ENCODE assay signal across 29 cellular contexts in the genomic region with DNA sequence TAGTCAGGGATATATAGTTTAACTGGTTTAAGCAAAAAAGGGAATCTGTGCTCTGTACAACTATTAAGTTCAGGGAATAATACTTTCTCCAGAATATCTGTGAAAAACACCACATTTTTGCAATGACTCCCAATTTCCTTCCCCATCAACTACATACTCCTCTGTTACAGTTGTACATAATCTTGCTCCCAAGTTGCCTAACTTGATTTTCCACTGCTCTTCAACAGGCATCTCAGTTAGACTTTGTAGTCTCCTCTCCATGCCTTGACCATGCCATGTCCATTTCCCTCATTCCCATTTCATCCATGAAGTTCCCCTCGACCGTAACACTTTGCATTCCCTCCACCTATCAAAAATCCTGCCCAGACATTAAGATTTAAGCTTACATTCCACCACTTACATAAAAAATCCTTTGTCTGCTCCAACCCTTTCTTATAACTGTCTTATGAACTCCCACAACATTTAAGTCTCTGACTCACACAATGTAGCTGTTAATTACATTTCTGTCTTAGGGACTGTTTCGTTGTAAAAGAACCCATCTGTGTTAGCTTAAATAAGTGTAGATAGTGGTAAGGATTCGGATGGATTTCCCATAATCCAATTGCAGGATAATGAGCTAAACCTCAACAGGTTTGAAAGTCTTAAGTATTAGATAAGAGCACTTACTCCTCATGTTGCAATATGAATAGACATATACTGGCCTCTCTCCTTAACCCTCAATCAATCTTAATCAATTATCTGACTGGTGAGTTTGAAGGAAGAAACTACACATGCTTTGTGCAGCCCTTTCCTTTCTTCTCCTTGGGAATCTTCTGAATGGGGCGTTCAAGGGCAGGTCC.
DNase-seq lines count a peak whose midpoint lies in the region; ATAC-seq, FAIRE-seq and TF ChIP-seq lines count a peak whose summit lies in the region.
"Had no signal": no experiment of that assay in that cellular context is flagged by ENCODE, and none has a peak within 500 bp of the region (broad histone marks: within the 10 kb centered on the region; RNA-seq: fewer than 3 reads in every experiment).

No MANE protein-coding gene starts in this region.

- no peak overlapping the region for H3K9ac ChIP-seq in H1 (replicated peaks in 1 of 4; ENCODE audit: extremely low read depth in 1 of 4, low read depth in 3 of 4, low read length in 3 of 4)
- H3K9ac ChIP-seq: BLaER1 treated with 17β-estradiol and CSF1 and Interleukin-3, amounts not matched to agents 10 nM and 100 nM had no signal

- no peak overlapping the region for H4K8ac ChIP-seq in H1 (ENCODE audit: extremely low read depth, insufficient read depth, low read length)

- H2BK120ac ChIP-seq in H1 (replicated peaks; ENCODE audit: low read depth, low read length): no peak overlapping the region

- H3K27ac ChIP-seq in H1 (ENCODE audit: low read depth, low read length): no peak overlapping the region
- H3K27ac ChIP-seq: BLaER1 treated with 17β-estradiol and CSF1 and Interleukin-3, amounts not matched to agents 10 nM and 100 nM; foreskin keratinocyte; heart right ventricle; HL-60; neutrophil; SJSA1; skin epidermis had no signal

- no peaks in the 10 kb centered on the region for H3K9me3 Mint-ChIP-seq in osteocyte (ENCODE audit: unreplicated experiment)
- H3K9me3 Mint-ChIP-seq: activated naive CD8-positive, alpha-beta T cell treated with anti-CD3 and anti-CD28 coated beads, Interleukin-2, amount 10 ng/mL, durations not matched to agents 7 days and 5 days; stimulated activated naive CD8-positive, alpha-beta T cell treated with anti-CD3 and anti-CD28 coated beads, Interleukin-15, amount 100 ng/mL, for 72 hours had no signal

- 89% methylated on average over 5 of the region's 5 CpGs; no CpG with 5 or more reads in 1 of the 2 experiments for WGBS in H1 (ENCODE audit: extremely low coverage in 1 of 2, insufficient coverage in 1 of 2, insufficient read length in 1 of 2, insufficient replicate concordance in 2 of 2, low coverage in 1 of 2, low lambda C conversion rate in 2 of 2, missing lambda C conversion rate in 1 of 2), 2 experiments

- no peaks in the 10 kb centered on the region; the same call in 1 of the 2 replicates for H3K23me2 ChIP-seq in H1 (ENCODE audit: low read depth, low read length)

- TF ChIP-seq POLR2A in H1 (IDR thresholded peaks at IDR 0.05; ENCODE audit: control extremely low read depth in 1 of 2, low read depth in 2 of 2, low read length in 2 of 2): no peak

- H2AK5ac ChIP-seq in H1 (ENCODE audit: low read depth, low read length): peak overlapping the region; percentile 91; the same call in 1 of the 2 replicates

- H3K4me3 Mint-ChIP-seq in osteocyte (ENCODE audit: unreplicated experiment): no peak overlapping the region
- H3K4me3 Mint-ChIP-seq: activated naive CD8-positive, alpha-beta T cell treated with anti-CD3 and anti-CD28 coated beads, Interleukin-2, amount 10 ng/mL, durations not matched to agents 7 days and 5 days; stimulated activated naive CD8-positive, alpha-beta T cell treated with anti-CD3 and anti-CD28 coated beads, Interleukin-15, amount 100 ng/mL, for 72 hours had no signal

- H3K79me2 ChIP-seq in H1 (ENCODE audit: control insufficient read depth in 1 of 2, insufficient read depth in 2 of 2, low read length in 2 of 2): no peaks in the 10 kb centered on the region

- H3K9me3 ChIP-seq in H1 (ENCODE audit: insufficient read depth in 2 of 2, low read depth in 1 of 2, low read length in 1 of 2): no peaks in the 10 kb centered on the region; a peak in 1 of 4 replicates
- H3K9me3 ChIP-seq: BLaER1 treated with 17β-estradiol and CSF1 and Interleukin-3, amounts not matched to agents 10 nM and 100 nM; heart right ventricle; neutrophil; prostate gland; SJSA1 had no signal

- no peaks in the 10 kb centered on the region; a peak in 1 of 7 replicates for H3K4me1 ChIP-seq in H1 (replicated peaks in 1 of 4; ENCODE audit: control insufficient read depth in 3 of 4, insufficient read depth in 4 of 4, low read length in 3 of 4)
- H3K4me1 ChIP-seq: BLaER1 treated with 17β-estradiol and CSF1 and Interleukin-3, amounts not matched to agents 10 nM and 100 nM; foreskin keratinocyte; heart right ventricle; prostate gland; SJSA1 had no signal

- H3K14ac ChIP-seq in H1 (ENCODE audit: insufficient read length): no peak overlapping the region

- no peaks in the 10 kb centered on the region for H3K27me3 Mint-ChIP-seq in osteocyte (ENCODE audit: unreplicated experiment)
- H3K27me3 Mint-ChIP-seq: activated naive CD8-positive, alpha-beta T cell treated with anti-CD3 and anti-CD28 coated beads, Interleukin-2, amount 10 ng/mL, durations not matched to agents 7 days and 5 days; stimulated activated naive CD8-positive, alpha-beta T cell treated with anti-CD3 and anti-CD28 coated beads, Interleukin-15, amount 100 ng/mL, for 72 hours had no signal

- H3K4me2 ChIP-seq in H1 (ENCODE audit: insufficient read depth in 1 of 2, low read depth in 2 of 2, low read length in 2 of 2): no peak overlapping the region
- H3K4me2 ChIP-seq: BLaER1 treated with 17β-estradiol and CSF1 and Interleukin-3, amounts not matched to agents 10 nM and 100 nM had no signal

- H2AFZ ChIP-seq in H1 (ENCODE audit: low read length): no peak overlapping the region

- ATAC-seq in GM19035 (IDR thresholded peaks at IDR 0.05; ENCODE audit: unreplicated experiment): no peak
- ATAC-seq: esophagus mucosa; foreskin keratinocyte; heart right ventricle; left cardiac atrium; stimulated activated naive CD8-positive, alpha-beta T cell treated with anti-CD3 and anti-CD28 coated beads, Interleukin-15, amount 100 ng/mL, for 72 hours had no signal

- no peak overlapping the region for H2BK15ac ChIP-seq in H1 (ENCODE audit: low read length)

- H3K36me3 ChIP-seq in H1 (ENCODE audit: control insufficient read depth in 2 of 4, insufficient read depth in 4 of 4, low read length in 3 of 4): no peaks in the 10 kb centered on the region
- H3K36me3 ChIP-seq: BLaER1 treated with 17β-estradiol and CSF1 and Interleukin-3, amounts not matched to agents 10 nM and 100 nM; heart right ventricle; neutrophil; prostate gland; SJSA1 had no signal

- TF ChIP-seq EP300 in Ishikawa (IDR thresholded peaks at IDR 0.05; ENCODE audit: borderline replicate concordance) (no peak), H1 (IDR thresholded peaks at IDR 0.05; ENCODE audit: borderline replicate concordance in 1 of 2, low read depth in 2 of 2, low read length in 2 of 2) (no peak)

- H3K23ac ChIP-seq in H1 (ENCODE audit: insufficient read length): no peak overlapping the region

- no peak overlapping the region for H2BK5ac ChIP-seq in H1 (ENCODE audit: low read depth, low read length)

- H3K56ac ChIP-seq in H1 (replicated peaks; ENCODE audit: insufficient read length, low read depth, low read length): no peak overlapping the region

- TF ChIP-seq CTCF in AG10803 (conservative IDR thresholded peaks at IDR 0.05; ENCODE audit: low read length) (no peak), H1 (IDR thresholded peaks at IDR 0.05; ENCODE audit: control extremely low read depth in 1 of 3, insufficient read depth in 1 of 3, low read depth in 1 of 3, low read length in 3 of 3) (no peak), osteocyte (IDR thresholded peaks at IDR 0.05) (no peak)

- no peak overlapping the region for H3K18ac ChIP-seq in H1 (ENCODE audit: extremely low read depth, low read length)

- peak; percentile 27 for DNase-seq in AG10803 (ENCODE audit: low read depth)
- no peak for DNase-seq in H1 (ENCODE audit: low read depth in 1 of 2, low spot score in 2 of 2)
- no peak for DNase-seq in osteocyte (ENCODE audit: extremely low spot score, unreplicated experiment)
- DNase-seq in mucosa of gallbladder (ENCODE audit: low spot score): no peak
- no peak for DNase-seq in UCSD-AML1 (lab: John Stamatoyannopoulos, UW; ENCODE audit: unreplicated experiment)
- DNase-seq: activated CD4-positive, alpha-beta T cell treated with anti-CD3 and anti-CD28 coated beads for 4 hours; activated CD8-positive, alpha-beta memory T cell treated with anti-CD3 and anti-CD28 coated beads for 24 hours; activated effector memory CD4-positive, alpha-beta T cell treated with anti-CD3 and anti-CD28 coated beads, Interleukin-2, amount 50 U/mL, for 16 hours; activated naive CD8-positive, alpha-beta T cell treated with anti-CD3 and anti-CD28 coated beads, Interleukin-2, amount 10 ng/mL, durations not matched to agents 7 days and 5 days; activated T-cell treated with anti-CD3 and anti-CD28 coated beads, Interleukin-2, amount 50 U/mL, for 1 hour; DMS79 treated with DMSO at 0.1 percent for 48 hours; foreskin keratinocyte; heart right ventricle; Kasumi-1; left cardiac atrium; MV-4-11; NCI-H1694; NCI-H526 treated with DMSO at 0.1 percent for 48 hours; stimulated activated CD8-positive, alpha-beta memory T cell treated with anti-CD3 and anti-CD28 coated beads, Interleukin-4, amount 100 ng/mL, for 48 hours; stimulated activated naive CD8-positive, alpha-beta T cell treated with anti-CD3 and anti-CD28 coated beads, Interleukin-15, amount 100 ng/mL, for 72 hours had no signal

- H3K27ac Mint-ChIP-seq in osteocyte (ENCODE audit: unreplicated experiment): peak overlapping the region; percentile 5
- H3K27ac Mint-ChIP-seq: activated naive CD8-positive, alpha-beta T cell treated with anti-CD3 and anti-CD28 coated beads, Interleukin-2, amount 10 ng/mL, durations not matched to agents 7 days and 5 days; stimulated activated naive CD8-positive, alpha-beta T cell treated with anti-CD3 and anti-CD28 coated beads, Interleukin-15, amount 100 ng/mL, for 72 hours had no signal

- no peak for FAIRE-seq in H1 (lab: Jason Lieb, UNC)

- no peak overlapping the region for H4K5ac ChIP-seq in H1 (ENCODE audit: insufficient read length, low read depth, low read length)

- H3K36me3 Mint-ChIP-seq in osteocyte (ENCODE audit: unreplicated experiment): peaks cover 9% of the 10 kb centered on the region
- H3K36me3 Mint-ChIP-seq: activated naive CD8-positive, alpha-beta T cell treated with anti-CD3 and anti-CD28 coated beads, Interleukin-2, amount 10 ng/mL, durations not matched to agents 7 days and 5 days had no signal

- no peak overlapping the region for H3K4ac ChIP-seq in H1 (replicated peaks; ENCODE audit: insufficient read length, low read depth, low read length)

- peaks cover 23% of the 10 kb centered on the region for H3K4me1 Mint-ChIP-seq in osteocyte (ENCODE audit: unreplicated experiment)
- H3K4me1 Mint-ChIP-seq: activated naive CD8-positive, alpha-beta T cell treated with anti-CD3 and anti-CD28 coated beads, Interleukin-2, amount 10 ng/mL, durations not matched to agents 7 days and 5 days; stimulated activated naive CD8-positive, alpha-beta T cell treated with anti-CD3 and anti-CD28 coated beads, Interleukin-15, amount 100 ng/mL, for 72 hours had no signal

- H4K91ac ChIP-seq in H1 (replicated peaks; ENCODE audit: insufficient read length, low read length): peak overlapping the region; percentile 75

- no peaks in the 10 kb centered on the region for H3K27me3 ChIP-seq in H1 (replicated peaks in 1 of 4; ENCODE audit: control insufficient read depth in 3 of 4, extremely low read depth in 1 of 4, insufficient read depth in 3 of 4, low read length in 3 of 4)
- H3K27me3 ChIP-seq: BLaER1 treated with 17β-estradiol and CSF1 and Interleukin-3, amounts not matched to agents 10 nM and 100 nM; foreskin keratinocyte; heart right ventricle; neutrophil; SJSA1 had no signal

- no peak overlapping the region for H3K4me3 ChIP-seq in AG10803 (ENCODE audit: low read length)
- H3K4me3 ChIP-seq in H1 (ENCODE audit: extremely low read depth in 1 of 4, insufficient read depth in 2 of 4, low read depth in 3 of 4, low read length in 4 of 4): no peak overlapping the region
- H3K4me3 ChIP-seq: BLaER1 treated with 17β-estradiol and CSF1 and Interleukin-3, amounts not matched to agents 10 nM and 100 nM; heart right ventricle; prostate gland; SJSA1; skin epidermis had no signal

- no peaks in the 10 kb centered on the region for H4K20me1 ChIP-seq in H1 (replicated peaks in 1 of 2; ENCODE audit: control insufficient read depth in 1 of 2, insufficient read depth in 2 of 2, low read length in 2 of 2)
- H4K20me1 ChIP-seq: BLaER1 treated with 17β-estradiol and CSF1 and Interleukin-3, amounts not matched to agents 10 nM and 100 nM had no signal

- POLR2A ChIA-PET in H1 (lab: Charles Lee; ENCODE audit: partially characterized antibody): interaction anchor here (0.7 to 1.4 kb wide), 3 partner anchors 13 to 47 kb away, joined by 3 to 7 read pairs (median 5); no protein-coding TSS in a partner anchor

- TF ChIP-seq RAD21 in Ishikawa (IDR thresholded peaks at IDR 0.05; ENCODE audit: low read depth) (no peak), H1 (IDR thresholded peaks at IDR 0.05 in 1 of 2, conservative IDR thresholded peaks at IDR 0.05 in 1 of 2; ENCODE audit: low read depth in 2 of 2, low read length in 2 of 2) (no peak)

- CTCF ChIA-PET in H1 (lab: Charles Lee; ENCODE audit: partially characterized antibody): interaction anchor here (1.0 kb wide), 1 partner anchor 32 kb away, joined by 5 read pairs; no protein-coding TSS in a partner anchor

- no peak overlapping the region for H2BK20ac ChIP-seq in H1 (ENCODE audit: low read length)

- no peak overlapping the region for H2BK12ac ChIP-seq in H1 (ENCODE audit: low read depth, low read length)

- H3K79me1 ChIP-seq in H1 (ENCODE audit: low read depth, low read length): no peaks in the 10 kb centered on the region
